In the genomic region with DNA sequence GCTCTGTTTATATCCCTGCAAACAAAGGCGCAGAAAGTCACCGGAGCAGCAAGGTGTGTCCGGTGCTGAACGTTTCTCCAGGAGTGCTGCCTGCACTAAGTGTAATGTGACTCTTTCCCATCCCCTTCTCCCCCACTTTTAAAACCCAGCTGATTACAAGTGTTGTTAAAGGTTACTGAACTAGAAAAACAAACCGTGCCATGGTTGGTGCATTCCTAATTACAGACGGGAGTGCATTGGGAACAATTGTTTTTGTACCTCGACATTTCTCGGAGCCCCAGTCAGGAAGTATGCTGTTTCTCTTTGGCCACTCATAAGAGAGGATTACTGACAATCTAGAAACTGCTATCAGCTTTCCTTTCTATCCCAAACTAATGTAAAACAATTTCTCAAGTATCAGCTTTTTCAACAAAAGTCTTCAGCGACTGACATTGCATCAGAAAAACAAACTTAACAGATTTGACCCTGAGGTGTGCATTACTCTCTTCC, we compare ENCODE assay signal across 16 cellular contexts.
DNase-seq lines count a peak whose midpoint lies in the region; ATAC-seq and TF ChIP-seq lines count a peak whose summit lies in the region.
"Had no signal": no experiment of that assay in that cellular context is flagged by ENCODE, and none has a peak within 500 bp of the region (broad histone marks: within the 10 kb centered on the region; RNA-seq: fewer than 3 reads in every experiment).

No MANE protein-coding gene starts in this region.

- H3K27me3 ChIP-seq in BLaER1 treated with 17β-estradiol and CSF1 and Interleukin-3, amounts not matched to agents 10 nM and 100 nM = no peaks in the 10 kb centered on the region
- H3K27me3 ChIP-seq in lower lobe of right lung (ENCODE audit: low read depth) = no peaks in the 10 kb centered on the region

- peaks cover under 1 to 18% (median 14%) of the 10 kb centered on the region in 11 experiments; a peak in 19 of 22 replicates for H3K9me3 ChIP-seq in BLaER1 treated with 17β-estradiol and CSF1 and Interleukin-3, amounts not matched to agents 10 nM and 100 nM (replicated peaks in 1 of 11)
- H3K9me3 ChIP-seq in lower lobe of right lung = no peaks in the 10 kb centered on the region
- H3K9me3 ChIP-seq: MG63, suprapubic skin had no signal

- peak; percentile 55 for DNase-seq in NCI-H187 treated with DMSO at 0.1 percent for 48 hours (lab: John Stamatoyannopoulos, UW)
- DNase-seq in astrocyte of the hippocampus (ENCODE audit: low read depth, low spot score) = peak; percentile 18
- DNase-seq in lower lobe of right lung = no peak
- no peak for DNase-seq in CD1c-positive myeloid dendritic cell (ENCODE audit: extremely low spot score)
- DNase-seq in NCI-H2081 treated with DMSO at 0.1 percent for 48 hours (lab: John Stamatoyannopoulos, UW) = no peak
- no peak for DNase-seq in RPMI8226
- DNase-seq: activated CD4-positive, alpha-beta T cell treated with anti-CD3 and anti-CD28 coated beads, Interleukin-2, amount 50 U/mL, for 1 hour; cortex of kidney; DND-41; mesendoderm; MG63; NCI-H524 treated with DMSO at 0.1 percent for 48 hours had no signal

- no peak overlapping the region for H3K27ac ChIP-seq in BLaER1 treated with 17β-estradiol and CSF1 and Interleukin-3, amounts not matched to agents 10 nM and 100 nM
- no peak overlapping the region for H3K27ac ChIP-seq in lower lobe of right lung
- H3K27ac ChIP-seq: RWPE1, suprapubic skin had no signal

- H3K27ac Mint-ChIP-seq in nephron = peak overlapping the region; percentile 17 to 65 (median 25)

- H3K4me1 Mint-ChIP-seq in nephron = peaks cover 12% of the 10 kb centered on the region

- no peaks in the 10 kb centered on the region for H3K36me3 Mint-ChIP-seq in nephron (ENCODE audit: low read depth)

- H3K9me3 Mint-ChIP-seq in nephron = no peaks in the 10 kb centered on the region

- H3K4me2 ChIP-seq in BLaER1 treated with 17β-estradiol and CSF1 and Interleukin-3, amounts not matched to agents 10 nM and 100 nM = peak overlapping the region in 10 of 11 experiments; percentile 12 to 76 (median 38); a peak in 16 of 22 replicates

- H3K9ac ChIP-seq in BLaER1 treated with 17β-estradiol and CSF1 and Interleukin-3, amounts not matched to agents 10 nM and 100 nM = no peak overlapping the region

- H4K20me1 ChIP-seq in BLaER1 treated with 17β-estradiol and CSF1 and Interleukin-3, amounts not matched to agents 10 nM and 100 nM = no peaks in the 10 kb centered on the region

- H3K27me3 Mint-ChIP-seq in nephron (ENCODE audit: low read depth) = peaks cover 45% of the 10 kb centered on the region

- intact Hi-C loops in lower lobe of right lung (cut with DNase I) = no loop called here

- TF ChIP-seq CTCF in nephron (IDR thresholded peaks at IDR 0.05; ENCODE audit: unreplicated experiment in 3 of 3) = no peak
- no peak for TF ChIP-seq CTCF in lower lobe of right lung (IDR thresholded peaks at IDR 0.05)

- H3K36me3 ChIP-seq in BLaER1 treated with 17β-estradiol and CSF1 and Interleukin-3, amounts not matched to agents 10 nM and 100 nM = no peaks in the 10 kb centered on the region; a peak in 1 of 22 replicates
- no peaks in the 10 kb centered on the region for H3K36me3 ChIP-seq in lower lobe of right lung
- H3K36me3 ChIP-seq: MG63, suprapubic skin had no signal

- H3K4me3 Mint-ChIP-seq in nephron = peak overlapping the region; percentile 61 to 68 (median 65)

- H3K4me1 ChIP-seq in BLaER1 treated with 17β-estradiol and CSF1 and Interleukin-3, amounts not matched to agents 10 nM and 100 nM = peaks cover 6 to 52% (median 40%) of the 10 kb centered on the region in 10 experiments; a peak in 18 of 20 replicates
- no peaks in the 10 kb centered on the region for H3K4me1 ChIP-seq in lower lobe of right lung
- H3K4me1 ChIP-seq: suprapubic skin had no signal

- ATAC-seq in lower lobe of right lung = no peak

- no peak overlapping the region for H3K4me3 ChIP-seq in BLaER1 treated with 17β-estradiol and CSF1 and Interleukin-3, amounts not matched to agents 10 nM and 100 nM
- H3K4me3 ChIP-seq in lower lobe of right lung = no peak overlapping the region
- H3K4me3 ChIP-seq: MG63, suprapubic skin had no signal

Comparison
In these comparisons a context has a peak if more than half of its experiments do, and no peak if none do; other contexts are left out.
1. DNase-seq: peak in NCI-H187 treated with DMSO at 0.1 percent for 48 hours (single experiment) and astrocyte of the hippocampus (single experiment); none in lower lobe of right lung (single experiment), CD1c-positive myeloid dendritic cell (single experiment), NCI-H2081 treated with DMSO at 0.1 percent for 48 hours (single experiment) and RPMI8226 (single experiment).